Comparison of ENCODE assay signal across 21 cellular contexts in genomic region chr12:97939141-97939540, GRCh38.
DNase-seq lines count a peak whose midpoint lies in the region; ATAC-seq and TF ChIP-seq lines count a peak whose summit lies in the region.
"Had no signal": no experiment of that assay in that cellular context is flagged by ENCODE, and none has a peak within 500 bp of the region (broad histone marks: within the 10 kb centered on the region; RNA-seq: fewer than 3 reads in every experiment).

No MANE protein-coding gene starts in this region.

- H3K36me3 Mint-ChIP-seq in Calu3 (ENCODE audit: insufficient read depth, unreplicated experiment), result peaks cover 13% of the 10 kb centered on the region
- H3K36me3 Mint-ChIP-seq: CD14-positive monocyte had no signal

- DNase-seq in Calu3 (peak; percentile 28), astrocyte of the hippocampus (ENCODE audit: low read depth, low spot score) (peak; percentile 22), foreskin keratinocyte (peak; percentile 53 to 79), retinal pigment epithelial cell (ENCODE audit: low read depth) (peak; percentile 16), glomerular visceral epithelial cell (ENCODE audit: extremely low spot score) (no peak), NCI-H774 (lab: John Stamatoyannopoulos, UW) (no peak)
- DNase-seq: DND-41, H9, HFFc6, NCI-H1092, NCI-H1436, NCI-H1930, NCI-H345, NCI-H524, Peyer's patch had no signal

- no TSS peak for BruUV-seq in Calu3 (replicated peaks; lab: Mats Ljungman, UMichigan)

- peak overlapping the region; percentile 46 for H3K27ac Mint-ChIP-seq in Calu3 (ENCODE audit: unreplicated experiment)
- H3K27ac Mint-ChIP-seq: B cell, CD14-positive monocyte, H9, HFFc6 had no signal

- intact Hi-C loops in Calu3 (cut with micrococcal nuclease; ENCODE audit: unreplicated experiment), result loop anchor here (2.0 to 5.0 kb wide), 2 partner anchors 172 to 564 kb away; no protein-coding TSS in a partner anchor

- H3K27me3 ChIP-seq in foreskin keratinocyte, result no peaks in the 10 kb centered on the region
- H3K27me3 ChIP-seq: Peyer's patch had no signal

- CTCF ChIA-PET in Calu3 (lab: Charles Lee), result no interaction called here

- H3K4me3 ChIP-seq in retinal pigment epithelial cell (ENCODE audit: low read length), result no peak overlapping the region
- H3K4me3 ChIP-seq: A549, K562, Peyer's patch had no signal

- TF ChIP-seq CTCF in Calu3 (IDR thresholded peaks at IDR 0.05; ENCODE audit: unreplicated experiment), result no peak
- TF ChIP-seq CTCF in foreskin keratinocyte (conservative IDR thresholded peaks at IDR 0.05), result no peak
- no peak for TF ChIP-seq CTCF in retinal pigment epithelial cell (conservative IDR thresholded peaks at IDR 0.05; ENCODE audit: low read depth, low read length)

- H3K9me3 Mint-ChIP-seq in Calu3 (ENCODE audit: low read depth, unreplicated experiment), result peaks cover 8% of the 10 kb centered on the region
- H3K9me3 Mint-ChIP-seq: H9 had no signal

- H3K4me3 Mint-ChIP-seq in Calu3 (ENCODE audit: low read depth, unreplicated experiment), result no peak overlapping the region
- H3K4me3 Mint-ChIP-seq: B cell, CD14-positive monocyte, H9, HFFc6 had no signal

- H3K4me1 Mint-ChIP-seq in Calu3 (ENCODE audit: low read depth, unreplicated experiment), result peaks cover 84% of the 10 kb centered on the region
- H3K4me1 Mint-ChIP-seq: B cell, CD14-positive monocyte had no signal

- H3K27me3 Mint-ChIP-seq in Calu3 (ENCODE audit: unreplicated experiment), result no peaks in the 10 kb centered on the region
- H3K27me3 Mint-ChIP-seq: B cell had no signal

- peaks cover 17% of the 10 kb centered on the region for H3K4me1 ChIP-seq in foreskin keratinocyte
- H3K4me1 ChIP-seq: A549, Peyer's patch had no signal

- H3K27ac ChIP-seq in foreskin keratinocyte, result no peak overlapping the region
- H3K27ac ChIP-seq: A549, Peyer's patch had no signal

- ATAC-seq in foreskin keratinocyte (peak; percentile 6), GM19324 (IDR thresholded peaks at IDR 0.05; ENCODE audit: low FRiP score, unreplicated experiment) (no peak), GM21526 (IDR thresholded peaks at IDR 0.05; ENCODE audit: low FRiP score, unreplicated experiment) (no peak)
- ATAC-seq: A549, K562 had no signal

Comparison
In these comparisons a context has a peak if more than half of its experiments do, and no peak if none do; other contexts are left out.
1. DNase-seq: peak in Calu3 (single experiment), astrocyte of the hippocampus (single experiment), foreskin keratinocyte (2 of 2) and retinal pigment epithelial cell (single experiment); none in glomerular visceral epithelial cell (single experiment) and NCI-H774 (single experiment).